In genomic region chr5:140312067-140312790, GRCh38 we compare ENCODE assay signal across 8 cellular contexts. TPM values are rescaled to one million over a fixed set of nuclear protein-coding genes. Genes with fewer than 3 reads are reported as not detected.
DNase-seq lines count a peak whose midpoint lies in the region; ATAC-seq and TF ChIP-seq lines count a peak whose summit lies in the region.

No MANE protein-coding gene starts in this region.

- H3K27ac ChIP-seq in PC-9 (peak overlapping the region; percentile 89), esophagus (ENCODE audit: low read depth in 2 of 2, low read length in 1 of 2) (peak overlapping the region; percentile 54 to 86), parathyroid adenoma (peak overlapping the region; percentile 75)

- POLR2A ChIA-PET in PC-9 (lab: Charles Lee; ENCODE audit: unreplicated experiment): interaction anchor here (0.6 to 1.0 kb wide), 3 partner anchors 9 to 34 kb away, joined by 5 to 6 read pairs (median 5); partner anchors contain the start of gene HBEGF

- H4K20me1 ChIP-seq in PC-9 (ENCODE audit: insufficient read depth): no peaks in the 10 kb centered on the region

- no peaks in the 10 kb centered on the region for H3K9me3 ChIP-seq in PC-9 (ENCODE audit: insufficient read depth, low read depth)
- no peaks in the 10 kb centered on the region for H3K9me3 ChIP-seq in esophagus (ENCODE audit: control insufficient read depth in 2 of 2, insufficient read depth in 1 of 2, low read depth in 1 of 2, low read length in 1 of 2)
- H3K9me3 ChIP-seq in parathyroid adenoma (ENCODE audit: control insufficient read depth, low read length): no peaks in the 10 kb centered on the region

- H3K4me3 ChIP-seq in PC-9 (no peak overlapping the region; the same call in 1 of the 2 replicates), esophagus (ENCODE audit: low read depth in 1 of 2, low read length in 2 of 2) (no peak overlapping the region), parathyroid adenoma (ENCODE audit: low read depth, low read length) (no peak overlapping the region)

- no peak overlapping the region for H3K9ac ChIP-seq in parathyroid adenoma

- H3K4me1 ChIP-seq in PC-9 (replicated peaks; ENCODE audit: insufficient read depth): peaks cover 46% of the 10 kb centered on the region
- H3K4me1 ChIP-seq in esophagus (ENCODE audit: control insufficient read depth in 2 of 2, insufficient read depth in 2 of 2, low read length in 1 of 2): no peaks in the 10 kb centered on the region
- peaks cover 30% of the 10 kb centered on the region for H3K4me1 ChIP-seq in parathyroid adenoma

- no TSS peak for BruUV-seq in PC-9 (replicated peaks; lab: Mats Ljungman, UMichigan)

- H3K4me2 ChIP-seq in PC-9: peak overlapping the region; percentile 54
- peak overlapping the region; percentile 40 for H3K4me2 ChIP-seq in parathyroid adenoma (ENCODE audit: low read length)

- 9 to 18% methylated on average over 4 of the region's 4 CpGs for WGBS in esophagus, 2 donors

- no peaks in the 10 kb centered on the region for H3K9me2 ChIP-seq in PC-9 (ENCODE audit: insufficient read depth)

- intact Hi-C loops in PC-9 (cut with micrococcal nuclease; ENCODE audit: unreplicated experiment): loop anchor here (1.0 kb wide), 1 partner anchor 11 kb away; no protein-coding TSS in a partner anchor

- ATAC-seq in HG03457 (IDR thresholded peaks at IDR 0.05; ENCODE audit: unreplicated experiment) (no peak), HG03442 (IDR thresholded peaks at IDR 0.05; ENCODE audit: unreplicated experiment) (no peak)

- H3F3A ChIP-seq in PC-9 (ENCODE audit: insufficient read depth, low read depth): peaks cover 24% of the 10 kb centered on the region

- CTCF ChIA-PET in PC-9 (lab: Charles Lee): no interaction called here

- no peaks in the 10 kb centered on the region for H3K79me2 ChIP-seq in PC-9 (ENCODE audit: low read depth)
- H3K79me2 ChIP-seq in parathyroid adenoma: no peaks in the 10 kb centered on the region

- TF ChIP-seq CTCF in PC-9 (conservative IDR thresholded peaks at IDR 0.05) (no peak), parathyroid adenoma (IDR thresholded peaks at IDR 0.05) (no peak)

- H3K36me3 ChIP-seq in PC-9 (ENCODE audit: low read depth) (no peaks in the 10 kb centered on the region), esophagus (ENCODE audit: control insufficient read depth in 2 of 2, insufficient read depth in 2 of 2, low read length in 1 of 2) (no peaks in the 10 kb centered on the region), parathyroid adenoma (ENCODE audit: control insufficient read depth, insufficient read depth, low read length) (no peaks in the 10 kb centered on the region)

- H3K27me3 ChIP-seq in PC-9 (ENCODE audit: insufficient read depth, low read depth) (no peaks in the 10 kb centered on the region), esophagus (ENCODE audit: control insufficient read depth in 1 of 2, insufficient read depth in 2 of 2, low read length in 2 of 2) (no peaks in the 10 kb centered on the region), parathyroid adenoma (ENCODE audit: control insufficient read depth, insufficient read depth, low read length) (no peaks in the 10 kb centered on the region)

- H2AFZ ChIP-seq in PC-9 (0 out of 2 replicates have a peak overlapping the region, but pooled peaks have one; percentile 50), parathyroid adenoma (peak overlapping the region; percentile 58)

- peak; percentile 97 for DNase-seq in Daoy (ENCODE audit: low read depth)
- DNase-seq in PC-9: peak; percentile 33 to 83
- DNase-seq in OCI-M2 (lab: John Stamatoyannopoulos, UW; ENCODE audit: unreplicated experiment): no peak
- DNase-seq in NCI-H510A treated with DMSO at 0.1 percent for 48 hours (lab: John Stamatoyannopoulos, UW): no peak

RNA-seq across cellular contexts. Expression of gene PFDN1, which starts 9.3 kb away (rescaled TPM):
- total RNA-seq in Daoy (2014; rRNA removed; shearing (Covaris generic)): 144 and 162 TPM in 2 replicates
- 62.7 and 69.1 TPM in 2 replicates for total RNA-seq in PC-9 (2021)
- 10 to 100 TPM; 65.4 to 67.6 TPM for polyA plus RNA-seq in esophagus

RNA-seq across cellular contexts. Expression of gene HBEGF, which starts 34.2 kb away (rescaled TPM):
- total RNA-seq in Daoy (2014; rRNA removed; shearing (Covaris generic)): 68.9 and 81.9 TPM in 2 replicates
- total RNA-seq in PC-9 (2021): 8.5 and 9.0 TPM in 2 replicates
- polyA plus RNA-seq in esophagus: 10 to 100 TPM in 1 of 2 donors, 1 to 10 TPM in 1; 9.3 to 23.5 TPM

RNA-seq across cellular contexts. Expression of gene SLC4A9, which starts 47.8 kb away (rescaled TPM):
- not detected in 2 replicates for total RNA-seq in Daoy (2014; rRNA removed; shearing (Covaris generic))
- 0.20 and 0.53 TPM in 2 replicates for total RNA-seq in PC-9 (2021)
- polyA plus RNA-seq in esophagus: under 1 TPM; 0.14 to 0.20 TPM

Comparison
In these comparisons a context has a peak if more than half of its experiments do, and no peak if none do; other contexts are left out.
1. DNase-seq: peak in Daoy (single experiment) and PC-9 (2 of 2); none in OCI-M2 (single experiment) and NCI-H510A treated with DMSO at 0.1 percent for 48 hours (single experiment).
2. Peak in every context shown above with its lines, with median percentiles within 50 percentile points of each other: H3K27ac ChIP-seq.